9 cellular contexts compared by ENCODE assay signal in the genomic region with DNA sequence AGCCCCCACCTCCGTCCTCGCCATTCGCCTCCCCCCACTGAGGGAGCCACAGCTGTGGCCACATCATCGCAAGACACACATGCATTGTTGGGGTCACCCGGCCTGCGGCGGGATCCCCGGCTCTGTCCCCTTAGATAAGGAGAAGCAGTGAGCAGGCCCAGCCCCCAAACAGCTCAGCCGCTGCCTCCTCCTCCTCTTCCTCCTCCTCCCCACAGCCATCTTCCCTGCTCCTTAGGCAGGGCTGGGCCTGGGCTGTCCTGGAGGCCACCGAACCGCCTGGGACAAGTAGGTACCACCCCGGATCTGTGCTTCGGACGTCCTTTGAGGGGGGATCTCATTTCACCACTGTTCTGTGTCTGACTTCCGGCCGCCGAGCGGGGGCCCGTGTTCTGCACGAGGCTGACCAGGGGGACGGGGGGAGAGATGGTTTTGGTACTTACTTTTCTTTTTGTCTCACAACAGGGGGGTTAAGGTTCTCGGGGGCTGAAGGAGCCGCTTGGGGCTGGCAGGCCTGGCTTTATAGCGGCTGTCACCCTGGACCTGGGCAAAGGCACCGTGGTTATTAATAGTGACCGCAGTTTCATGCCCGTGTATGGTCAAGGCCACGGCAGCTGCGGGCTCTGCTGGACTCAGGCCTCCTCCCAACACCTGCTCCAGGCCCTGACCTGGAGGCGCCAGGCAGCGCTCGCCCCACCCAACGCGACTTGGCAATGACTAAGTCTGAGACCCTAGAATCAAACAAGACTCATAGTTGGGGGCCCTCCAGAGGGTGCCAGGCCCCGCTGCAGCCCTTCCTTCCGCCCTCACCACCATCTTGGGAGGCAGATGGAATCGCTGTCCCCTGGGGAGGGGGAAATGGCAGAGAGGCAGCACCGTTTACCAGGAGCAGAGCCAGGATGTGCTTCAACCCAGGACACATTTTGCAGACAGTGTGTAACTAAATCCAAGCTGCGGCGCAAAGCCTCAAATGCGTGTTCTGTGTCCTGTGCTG. TPM values are rescaled to one million over a fixed set of nuclear protein-coding genes. Genes with fewer than 3 reads are reported as not detected.
DNase-seq lines count a peak whose midpoint lies in the region; ATAC-seq lines count a peak whose summit lies in the region.
"Had no signal": no experiment of that assay in that cellular context is flagged by ENCODE, and none has a peak within 500 bp of the region (broad histone marks: within the 10 kb centered on the region; RNA-seq: fewer than 3 reads in every experiment).

No MANE protein-coding gene starts in this region.

- no peaks in the 10 kb centered on the region for H3K9me3 Mint-ChIP-seq in activated naive CD4-positive, alpha-beta T cell treated with anti-CD3 and anti-CD28 coated beads for 36 hours

- H3K36me3 Mint-ChIP-seq in activated naive CD4-positive, alpha-beta T cell treated with anti-CD3 and anti-CD28 coated beads for 36 hours (ENCODE audit: low read depth) = no peaks in the 10 kb centered on the region

- H3K4me3 Mint-ChIP-seq in activated naive CD4-positive, alpha-beta T cell treated with anti-CD3 and anti-CD28 coated beads for 36 hours = peak overlapping the region; percentile 28

- peak overlapping the region; percentile 31 to 73 for H3K27ac ChIP-seq in aorta (ENCODE audit: low read depth in 1 of 2, low read length in 2 of 2)

- no peaks in the 10 kb centered on the region for H3K27me3 ChIP-seq in aorta (ENCODE audit: control insufficient read depth in 1 of 2, insufficient read depth in 2 of 2, low read length in 1 of 2)

- intact Hi-C loops in activated naive CD4-positive, alpha-beta T cell treated with anti-CD3 and anti-CD28 coated beads for 36 hours (cut with micrococcal nuclease) = no loop called here
- intact Hi-C loops in aorta (cut with DNase I) = no loop called here

- no peak overlapping the region for H3K4me3 ChIP-seq in aorta (ENCODE audit: low read length in 2 of 2)

- 19% methylated on average over 32 to 41 of the region's 41 CpGs for WGBS in aorta, 2 donors

- no peak overlapping the region for H3K27ac Mint-ChIP-seq in activated naive CD4-positive, alpha-beta T cell treated with anti-CD3 and anti-CD28 coated beads for 36 hours

- H3K27me3 Mint-ChIP-seq in activated naive CD4-positive, alpha-beta T cell treated with anti-CD3 and anti-CD28 coated beads for 36 hours (ENCODE audit: low read depth) = no peaks in the 10 kb centered on the region

- no peak for DNase-seq in activated naive CD4-positive, alpha-beta T cell treated with anti-CD3 and anti-CD28 coated beads for 36 hours
- no peak for DNase-seq in activated naive CD4-positive, alpha-beta T cell treated with anti-CD3 and anti-CD28 coated beads, Interleukin-2, amount 50 U/mL, for 16 hours
- DNase-seq in cerebellar cortex (ENCODE audit: low spot score) (peak; percentile 79), myocyte (ENCODE audit: low read depth) (peak; percentile 94), aorta (peak; percentile 68 to 87), nucleus accumbens (lab: John Stamatoyannopoulos, UW) (no peak), MV-4-11 (lab: John Stamatoyannopoulos, UW) (no peak)

- no peaks in the 10 kb centered on the region for H3K4me1 ChIP-seq in aorta (ENCODE audit: control insufficient read depth in 1 of 2, insufficient read depth in 2 of 2, low read length in 2 of 2)

- peak; percentile 82 for ATAC-seq in aorta (ENCODE audit: low FRiP score)
- ATAC-seq in HG02870 (IDR thresholded peaks at IDR 0.05; ENCODE audit: unreplicated experiment) = no peak

- H3K9me3 ChIP-seq in aorta (ENCODE audit: control insufficient read depth, low read length) = no peaks in the 10 kb centered on the region

- CTCF ChIA-PET in activated naive CD4-positive, alpha-beta T cell treated with anti-CD3 and anti-CD28 coated beads for 36 hours (lab: Charles Lee) = no interaction called here

- no peaks in the 10 kb centered on the region for H3K36me3 ChIP-seq in aorta (ENCODE audit: control insufficient read depth in 1 of 2, insufficient read depth in 2 of 2, low read length in 1 of 2)

- peaks cover 10% of the 10 kb centered on the region for H3K4me1 Mint-ChIP-seq in activated naive CD4-positive, alpha-beta T cell treated with anti-CD3 and anti-CD28 coated beads for 36 hours (ENCODE audit: low read depth)

RNA-seq across cellular contexts. Expression of a gene that starts 18.3 kb away (rescaled TPM):
- not detected for total RNA-seq in activated naive CD4-positive, alpha-beta T cell treated with anti-CD3 and anti-CD28 coated beads for 36 hours
- 31.9 and 75.7 TPM in 2 replicates for total RNA-seq in myocyte
- 3.1 TPM for polyA plus RNA-seq in myocyte (2012)
- 1 to 10 TPM in 1 of 2 donors, not detected in 1; 2.4 TPM for total RNA-seq in aorta
- polyA plus RNA-seq in aorta = 1 to 10 TPM in 1 of 2 donors, under 1 TPM in 1; 0.18 to 5.5 TPM
- polyA plus RNA-seq: AG04450 had no signal

RNA-seq across cellular contexts. Expression of a gene that starts 19.7 kb away (rescaled TPM):
- total RNA-seq in activated naive CD4-positive, alpha-beta T cell treated with anti-CD3 and anti-CD28 coated beads for 36 hours = 10 to 100 TPM; 19.3 to 19.6 TPM
- total RNA-seq in myocyte (193 and 269 TPM in 2 replicates), aorta (100 to 1,000 TPM; 118 to 197 TPM)
- 177 TPM for polyA plus RNA-seq in myocyte (2012)
- 100 to 1,000 TPM in 1 of 2 donors, 10 to 100 TPM in 1; 78.0 to 146 TPM for polyA plus RNA-seq in aorta

RNA-seq across cellular contexts. Expression of a gene that starts 34.1 kb away (rescaled TPM):
- total RNA-seq in activated naive CD4-positive, alpha-beta T cell treated with anti-CD3 and anti-CD28 coated beads for 36 hours = 1,000 to 10,000 TPM; 3,747 to 3,914 TPM
- total RNA-seq in myocyte (2,539 and 2,715 TPM in 2 replicates), aorta (1,000 to 10,000 TPM; 1,616 to 1,851 TPM)
- polyA plus RNA-seq in myocyte (2012) = 2,426 TPM
- 1,000 to 10,000 TPM in 1 of 2 donors, 100 to 1,000 TPM in 1; 969 to 1,197 TPM for polyA plus RNA-seq in aorta

RNA-seq across cellular contexts. Expression of a gene that starts 56.4 kb away (rescaled TPM):
- total RNA-seq in activated naive CD4-positive, alpha-beta T cell treated with anti-CD3 and anti-CD28 coated beads for 36 hours = 10 to 100 TPM; 16.1 to 20.1 TPM
- 18.0 and 22.2 TPM in 2 replicates for total RNA-seq in myocyte
- 19.8 TPM for polyA plus RNA-seq in myocyte (2012)
- total RNA-seq in aorta = 10 to 100 TPM; 14.9 to 20.3 TPM
- 10 to 100 TPM in 1 of 2 donors, 1 to 10 TPM in 1; 6.5 to 16.8 TPM for polyA plus RNA-seq in aorta

Comparison
In these comparisons a context has a peak if more than half of its experiments do, and no peak if none do; other contexts are left out.
1. DNase-seq: peak in cerebellar cortex (single experiment), myocyte (single experiment) and aorta (2 of 2); none in activated naive CD4-positive, alpha-beta T cell treated with anti-CD3 and anti-CD28 coated beads for 36 hours (single experiment), activated naive CD4-positive, alpha-beta T cell treated with anti-CD3 and anti-CD28 coated beads, Interleukin-2, amount 50 U/mL, for 16 hours (single experiment), nucleus accumbens (0 of 56) and MV-4-11 (single experiment).